Comparison of ENCODE assay signal across 3 cellular contexts in the genomic region with DNA sequence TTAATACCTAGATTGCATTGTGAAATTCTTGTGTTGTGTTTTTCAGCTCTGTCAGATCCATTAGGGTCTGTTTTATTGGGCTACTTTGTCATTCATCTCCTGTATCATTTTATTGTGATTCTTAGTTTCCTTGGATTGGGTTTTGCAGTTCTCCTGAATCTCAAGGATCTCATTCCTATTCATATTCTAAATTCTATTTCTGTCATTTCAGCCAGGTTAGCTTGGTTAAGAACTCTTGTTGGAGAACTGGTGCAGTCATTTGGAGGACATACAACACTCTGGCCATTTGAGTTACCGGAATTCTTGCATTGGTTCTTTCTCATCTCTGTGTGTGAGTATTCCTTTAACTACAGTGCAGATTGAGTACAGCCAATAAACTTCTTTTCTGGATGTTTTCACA.
"Had no signal": no experiment of that assay in that cellular context is flagged by ENCODE, and none has a peak within 500 bp of the region (broad histone marks: within the 10 kb centered on the region; RNA-seq: fewer than 3 reads in every experiment).

No MANE protein-coding gene starts in this region.

- ATAC-seq: GM12878 had no signal

- DNase-seq: GDM1, GF-D8 had no signal

- H3K4me3 ChIP-seq: GM12878 had no signal
